Comparison of ENCODE assay signal across 3 cellular contexts in genomic region chr2:188833799-188834198, GRCh38.
TF ChIP-seq lines count a peak whose summit lies in the region.

No MANE protein-coding gene starts in this region.

TF ChIP-seq in A549, 52 proteins besides CTCF, POLR2A, EP300 and RAD21:
- TF ChIP-seq NFE2L2 (conservative IDR thresholded peaks at IDR 0.05; ENCODE audit: low read length) (peak; percentile 86), MAFK (IDR thresholded peaks at IDR 0.05; ENCODE audit: partially characterized antibody) (peak; percentile 29), CHD2 (IDR thresholded peaks at IDR 0.05; ENCODE audit: low read length, partially characterized antibody) (no peak), E2F6 (IDR thresholded peaks at IDR 0.05; ENCODE audit: borderline replicate concordance, low read depth) (no peak)

TF ChIP-seq in IMR-90, 13 proteins besides CTCF, POLR2A, EP300 and RAD21:
- TF ChIP-seq RFX5 (IDR thresholded peaks at IDR 0.05; ENCODE audit: low read depth, low read length) = no peak
- TF ChIP-seq NFE2L2 (IDR thresholded peaks at IDR 0.05; ENCODE audit: low read depth, low read length) = peak; percentile 78

TF ChIP-seq in H1, 55 proteins besides CTCF, POLR2A, EP300 and RAD21:
- no peak for TF ChIP-seq CHD2 (IDR thresholded peaks at IDR 0.05; ENCODE audit: low read length)
- no peak for TF ChIP-seq MAX (IDR thresholded peaks at IDR 0.05)
- no peak for TF ChIP-seq RNF2 (IDR thresholded peaks at IDR 0.05; ENCODE audit: borderline replicate concordance, low read depth, low read length, missing control alignments, poor library complexity, severe bottlenecking)
- no peak for TF ChIP-seq TAF1 (IDR thresholded peaks at IDR 0.05; ENCODE audit: low read depth, low read length)
- TF ChIP-seq POU5F1 (IDR thresholded peaks at IDR 0.05; ENCODE audit: low read depth, low read length) = no peak
- TF ChIP-seq ATF3 (IDR thresholded peaks at IDR 0.05; ENCODE audit: insufficient read depth, low read depth, low read length) = no peak
